In the genomic region with DNA sequence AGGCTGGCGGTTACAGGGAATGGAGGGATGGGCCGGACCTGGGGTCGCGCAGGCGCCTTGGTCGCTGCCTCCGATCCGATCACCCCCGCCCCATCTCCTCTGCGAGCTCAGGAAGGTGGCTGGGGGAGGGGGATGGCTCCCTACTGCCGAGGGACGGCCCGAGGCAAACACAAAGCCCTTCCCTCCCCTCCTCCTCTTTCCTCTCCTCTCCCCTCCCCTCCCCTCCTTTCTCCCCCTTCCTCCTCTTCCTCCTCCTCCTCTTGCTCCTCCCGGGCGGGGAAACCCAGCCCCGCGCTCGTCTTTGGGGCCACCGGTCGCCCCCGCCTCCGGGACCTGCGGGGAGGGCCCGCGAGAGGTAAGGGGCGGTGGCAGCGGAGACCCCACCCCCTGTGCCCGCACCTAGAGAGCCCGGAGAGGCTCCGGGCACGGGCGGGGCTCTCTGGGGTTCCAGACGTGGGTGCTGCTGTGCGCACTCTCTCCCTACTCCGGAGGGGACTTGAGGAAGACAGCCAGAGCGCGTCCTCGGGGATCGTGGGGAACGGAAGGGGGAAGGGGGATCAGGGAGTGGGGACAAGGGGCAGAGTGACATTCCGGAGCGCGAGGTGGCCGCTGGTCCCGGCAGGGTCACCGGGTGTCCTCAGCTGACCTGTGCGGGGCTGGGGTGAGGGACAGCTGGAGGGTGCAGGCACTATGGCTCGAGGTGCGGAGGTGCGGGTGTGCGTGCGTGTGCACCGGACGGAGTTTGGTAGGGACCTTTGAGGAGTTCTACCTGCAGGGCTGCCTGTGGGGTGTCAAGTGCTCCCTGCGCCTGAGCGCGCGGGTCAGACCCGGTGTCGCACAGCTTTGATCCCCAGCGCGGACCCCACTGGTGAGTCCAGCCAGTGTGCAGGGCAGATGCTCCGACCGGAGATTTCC, we compare ENCODE assay signal across 1 cellular context.
TF ChIP-seq lines count a peak whose summit lies in the region.

A gene with protein sequence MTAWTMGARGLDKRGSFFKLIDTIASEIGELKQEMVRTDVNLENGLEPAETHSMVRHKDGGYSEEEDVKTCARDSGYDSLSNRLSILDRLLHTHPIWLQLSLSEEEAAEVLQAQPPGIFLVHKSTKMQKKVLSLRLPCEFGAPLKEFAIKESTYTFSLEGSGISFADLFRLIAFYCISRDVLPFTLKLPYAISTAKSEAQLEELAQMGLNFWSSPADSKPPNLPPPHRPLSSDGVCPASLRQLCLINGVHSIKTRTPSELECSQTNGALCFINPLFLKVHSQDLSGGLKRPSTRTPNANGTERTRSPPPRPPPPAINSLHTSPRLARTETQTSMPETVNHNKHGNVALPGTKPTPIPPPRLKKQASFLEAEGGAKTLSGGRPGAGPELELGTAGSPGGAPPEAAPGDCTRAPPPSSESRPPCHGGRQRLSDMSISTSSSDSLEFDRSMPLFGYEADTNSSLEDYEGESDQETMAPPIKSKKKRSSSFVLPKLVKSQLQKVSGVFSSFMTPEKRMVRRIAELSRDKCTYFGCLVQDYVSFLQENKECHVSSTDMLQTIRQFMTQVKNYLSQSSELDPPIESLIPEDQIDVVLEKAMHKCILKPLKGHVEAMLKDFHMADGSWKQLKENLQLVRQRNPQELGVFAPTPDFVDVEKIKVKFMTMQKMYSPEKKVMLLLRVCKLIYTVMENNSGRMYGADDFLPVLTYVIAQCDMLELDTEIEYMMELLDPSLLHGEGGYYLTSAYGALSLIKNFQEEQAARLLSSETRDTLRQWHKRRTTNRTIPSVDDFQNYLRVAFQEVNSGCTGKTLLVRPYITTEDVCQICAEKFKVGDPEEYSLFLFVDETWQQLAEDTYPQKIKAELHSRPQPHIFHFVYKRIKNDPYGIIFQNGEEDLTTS (plus strand): TSS at position 286 of the 915 bp plus-strand sequence. CDS start 131,344 bp downstream, outside the sequence.

TF ChIP-seq in HepG2, 621 proteins besides CTCF, POLR2A, EP300 and RAD21 (continued from another document and continues in another):
- TF ChIP-seq, protein P1, sequence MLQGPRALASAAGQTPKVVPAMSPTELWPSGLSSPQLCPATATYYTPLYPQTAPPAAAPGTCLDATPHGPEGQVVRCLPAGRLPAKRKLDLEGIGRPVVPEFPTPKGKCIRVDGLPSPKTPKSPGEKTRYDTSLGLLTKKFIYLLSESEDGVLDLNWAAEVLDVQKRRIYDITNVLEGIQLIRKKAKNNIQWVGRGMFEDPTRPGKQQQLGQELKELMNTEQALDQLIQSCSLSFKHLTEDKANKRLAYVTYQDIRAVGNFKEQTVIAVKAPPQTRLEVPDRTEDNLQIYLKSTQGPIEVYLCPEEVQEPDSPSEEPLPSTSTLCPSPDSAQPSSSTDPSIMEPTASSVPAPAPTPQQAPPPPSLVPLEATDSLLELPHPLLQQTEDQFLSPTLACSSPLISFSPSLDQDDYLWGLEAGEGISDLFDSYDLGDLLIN (CRISPR knock-in tag; IDR thresholded peaks at IDR 0.05; ENCODE audit: borderline replicate concordance), result no peak
- no peak; the same call in 1 of the 2 replicates for TF ChIP-seq DNMT3B (CRISPR knock-in tag; conservative IDR thresholded peaks at IDR 0.05)
- no peak; the same call in 1 of the 2 replicates for TF ChIP-seq ZBTB42 (CRISPR knock-in tag; IDR thresholded peaks at IDR 0.05)
- TF ChIP-seq, protein P2, sequence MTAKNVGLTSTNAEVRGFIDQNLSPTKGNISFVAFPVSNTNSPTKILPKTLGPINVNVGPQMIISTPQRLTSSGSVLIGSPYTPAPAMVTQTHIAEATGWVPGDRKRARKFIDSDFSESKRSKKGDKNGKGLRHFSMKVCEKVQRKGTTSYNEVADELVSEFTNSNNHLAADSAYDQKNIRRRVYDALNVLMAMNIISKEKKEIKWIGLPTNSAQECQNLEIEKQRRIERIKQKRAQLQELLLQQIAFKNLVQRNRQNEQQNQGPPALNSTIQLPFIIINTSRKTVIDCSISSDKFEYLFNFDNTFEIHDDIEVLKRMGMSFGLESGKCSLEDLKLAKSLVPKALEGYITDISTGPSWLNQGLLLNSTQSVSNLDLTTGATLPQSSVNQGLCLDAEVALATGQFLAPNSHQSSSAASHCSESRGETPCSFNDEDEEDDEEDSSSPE (CRISPR knock-in tag; IDR thresholded peaks at IDR 0.05), result no peak
- TF ChIP-seq, protein P3, sequence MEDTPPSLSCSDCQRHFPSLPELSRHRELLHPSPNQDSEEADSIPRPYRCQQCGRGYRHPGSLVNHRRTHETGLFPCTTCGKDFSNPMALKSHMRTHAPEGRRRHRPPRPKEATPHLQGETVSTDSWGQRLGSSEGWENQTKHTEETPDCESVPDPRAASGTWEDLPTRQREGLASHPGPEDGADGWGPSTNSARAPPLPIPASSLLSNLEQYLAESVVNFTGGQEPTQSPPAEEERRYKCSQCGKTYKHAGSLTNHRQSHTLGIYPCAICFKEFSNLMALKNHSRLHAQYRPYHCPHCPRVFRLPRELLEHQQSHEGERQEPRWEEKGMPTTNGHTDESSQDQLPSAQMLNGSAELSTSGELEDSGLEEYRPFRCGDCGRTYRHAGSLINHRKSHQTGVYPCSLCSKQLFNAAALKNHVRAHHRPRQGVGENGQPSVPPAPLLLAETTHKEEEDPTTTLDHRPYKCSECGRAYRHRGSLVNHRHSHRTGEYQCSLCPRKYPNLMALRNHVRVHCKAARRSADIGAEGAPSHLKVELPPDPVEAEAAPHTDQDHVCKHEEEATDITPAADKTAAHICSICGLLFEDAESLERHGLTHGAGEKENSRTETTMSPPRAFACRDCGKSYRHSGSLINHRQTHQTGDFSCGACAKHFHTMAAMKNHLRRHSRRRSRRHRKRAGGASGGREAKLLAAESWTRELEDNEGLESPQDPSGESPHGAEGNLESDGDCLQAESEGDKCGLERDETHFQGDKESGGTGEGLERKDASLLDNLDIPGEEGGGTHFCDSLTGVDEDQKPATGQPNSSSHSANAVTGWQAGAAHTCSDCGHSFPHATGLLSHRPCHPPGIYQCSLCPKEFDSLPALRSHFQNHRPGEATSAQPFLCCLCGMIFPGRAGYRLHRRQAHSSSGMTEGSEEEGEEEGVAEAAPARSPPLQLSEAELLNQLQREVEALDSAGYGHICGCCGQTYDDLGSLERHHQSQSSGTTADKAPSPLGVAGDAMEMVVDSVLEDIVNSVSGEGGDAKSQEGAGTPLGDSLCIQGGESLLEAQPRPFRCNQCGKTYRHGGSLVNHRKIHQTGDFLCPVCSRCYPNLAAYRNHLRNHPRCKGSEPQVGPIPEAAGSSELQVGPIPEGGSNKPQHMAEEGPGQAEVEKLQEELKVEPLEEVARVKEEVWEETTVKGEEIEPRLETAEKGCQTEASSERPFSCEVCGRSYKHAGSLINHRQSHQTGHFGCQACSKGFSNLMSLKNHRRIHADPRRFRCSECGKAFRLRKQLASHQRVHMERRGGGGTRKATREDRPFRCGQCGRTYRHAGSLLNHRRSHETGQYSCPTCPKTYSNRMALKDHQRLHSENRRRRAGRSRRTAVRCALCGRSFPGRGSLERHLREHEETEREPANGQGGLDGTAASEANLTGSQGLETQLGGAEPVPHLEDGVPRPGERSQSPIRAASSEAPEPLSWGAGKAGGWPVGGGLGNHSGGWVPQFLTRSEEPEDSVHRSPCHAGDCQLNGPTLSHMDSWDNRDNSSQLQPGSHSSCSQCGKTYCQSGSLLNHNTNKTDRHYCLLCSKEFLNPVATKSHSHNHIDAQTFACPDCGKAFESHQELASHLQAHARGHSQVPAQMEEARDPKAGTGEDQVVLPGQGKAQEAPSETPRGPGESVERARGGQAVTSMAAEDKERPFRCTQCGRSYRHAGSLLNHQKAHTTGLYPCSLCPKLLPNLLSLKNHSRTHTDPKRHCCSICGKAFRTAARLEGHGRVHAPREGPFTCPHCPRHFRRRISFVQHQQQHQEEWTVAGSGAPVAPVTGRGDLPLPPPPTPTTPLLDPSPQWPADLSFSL (CRISPR knock-in tag; IDR thresholded peaks at IDR 0.05), result 0 out of 2 replicates have a peak, but pooled peaks have one; percentile 24
- no peak for TF ChIP-seq TEAD3 (CRISPR knock-in tag; optimal IDR thresholded peaks at IDR 0.05; ENCODE audit: borderline replicate concordance)
- TF ChIP-seq IRX3 (CRISPR knock-in tag; IDR thresholded peaks at IDR 0.05; ENCODE audit: borderline replicate concordance, low read depth), result 0 out of 2 replicates have a peak, but pooled peaks have one; percentile 17
- no peak for TF ChIP-seq MIER2 (CRISPR knock-in tag; IDR thresholded peaks at IDR 0.05)
- no peak for TF ChIP-seq ZNF564 (CRISPR knock-in tag; IDR thresholded peaks at IDR 0.05)
- TF ChIP-seq MED1 (CRISPR knock-in tag; IDR thresholded peaks at IDR 0.05), result no peak
- no peak for TF ChIP-seq ZNF768 (CRISPR knock-in tag; IDR thresholded peaks at IDR 0.05)
- no peak; the same call in 1 of the 2 replicates for TF ChIP-seq TBX2 (CRISPR knock-in tag; IDR thresholded peaks at IDR 0.05; ENCODE audit: borderline replicate concordance)
- TF ChIP-seq ZFP82 (CRISPR knock-in tag; IDR thresholded peaks at IDR 0.05; ENCODE audit: borderline replicate concordance), result no peak
- no peak; the same call in 1 of the 2 replicates for TF ChIP-seq ZNF451 (CRISPR knock-in tag; IDR thresholded peaks at IDR 0.05)
- TF ChIP-seq FOXJ3 (CRISPR knock-in tag; IDR thresholded peaks at IDR 0.05; ENCODE audit: borderline replicate concordance), result no peak
- no peak for TF ChIP-seq NFRKB (IDR thresholded peaks at IDR 0.05)
- peak; percentile 18; the same call in 1 of the 2 replicates for TF ChIP-seq KMT2B (CRISPR knock-in tag; IDR thresholded peaks at IDR 0.05)
- TF ChIP-seq ZNF431 (CRISPR knock-in tag; IDR thresholded peaks at IDR 0.05; ENCODE audit: borderline replicate concordance, low read depth), result no peak; the same call in 1 of the 2 replicates
- no peak for TF ChIP-seq FOSL1 (CRISPR knock-in tag; IDR thresholded peaks at IDR 0.05; ENCODE audit: borderline replicate concordance)
- TF ChIP-seq MED8 (CRISPR knock-in tag; IDR thresholded peaks at IDR 0.05; ENCODE audit: insufficient replicate concordance), result no peak
- TF ChIP-seq ZFYVE20 (CRISPR knock-in tag; IDR thresholded peaks at IDR 0.05; ENCODE audit: borderline replicate concordance, low read depth), result 0 out of 2 replicates have a peak, but pooled peaks have one; percentile 13
- no peak for TF ChIP-seq SP4 (CRISPR knock-in tag; IDR thresholded peaks at IDR 0.05)
- TF ChIP-seq ZNF207 (IDR thresholded peaks at IDR 0.05; ENCODE audit: borderline replicate concordance), result no peak
- no peak for TF ChIP-seq ZNF605 (CRISPR knock-in tag; IDR thresholded peaks at IDR 0.05)
- TF ChIP-seq CENPX (CRISPR knock-in tag; IDR thresholded peaks at IDR 0.05), result no peak
- TF ChIP-seq GTF2F1 (IDR thresholded peaks at IDR 0.05; ENCODE audit: low read length), result no peak
- no peak; the same call in 1 of the 2 replicates for TF ChIP-seq ZNF556 (CRISPR knock-in tag; IDR thresholded peaks at IDR 0.05; ENCODE audit: borderline replicate concordance)
- TF ChIP-seq FLYWCH1 (CRISPR knock-in tag; IDR thresholded peaks at IDR 0.05), result no peak
- no peak for TF ChIP-seq CBX5 (CRISPR knock-in tag; IDR thresholded peaks at IDR 0.05; ENCODE audit: borderline replicate concordance)
- TF ChIP-seq CREB1 (IDR thresholded peaks at IDR 0.05), result no peak
- no peak for TF ChIP-seq CREB1 (CRISPR knock-in tag; IDR thresholded peaks at IDR 0.05)
- TF ChIP-seq, protein P4, sequence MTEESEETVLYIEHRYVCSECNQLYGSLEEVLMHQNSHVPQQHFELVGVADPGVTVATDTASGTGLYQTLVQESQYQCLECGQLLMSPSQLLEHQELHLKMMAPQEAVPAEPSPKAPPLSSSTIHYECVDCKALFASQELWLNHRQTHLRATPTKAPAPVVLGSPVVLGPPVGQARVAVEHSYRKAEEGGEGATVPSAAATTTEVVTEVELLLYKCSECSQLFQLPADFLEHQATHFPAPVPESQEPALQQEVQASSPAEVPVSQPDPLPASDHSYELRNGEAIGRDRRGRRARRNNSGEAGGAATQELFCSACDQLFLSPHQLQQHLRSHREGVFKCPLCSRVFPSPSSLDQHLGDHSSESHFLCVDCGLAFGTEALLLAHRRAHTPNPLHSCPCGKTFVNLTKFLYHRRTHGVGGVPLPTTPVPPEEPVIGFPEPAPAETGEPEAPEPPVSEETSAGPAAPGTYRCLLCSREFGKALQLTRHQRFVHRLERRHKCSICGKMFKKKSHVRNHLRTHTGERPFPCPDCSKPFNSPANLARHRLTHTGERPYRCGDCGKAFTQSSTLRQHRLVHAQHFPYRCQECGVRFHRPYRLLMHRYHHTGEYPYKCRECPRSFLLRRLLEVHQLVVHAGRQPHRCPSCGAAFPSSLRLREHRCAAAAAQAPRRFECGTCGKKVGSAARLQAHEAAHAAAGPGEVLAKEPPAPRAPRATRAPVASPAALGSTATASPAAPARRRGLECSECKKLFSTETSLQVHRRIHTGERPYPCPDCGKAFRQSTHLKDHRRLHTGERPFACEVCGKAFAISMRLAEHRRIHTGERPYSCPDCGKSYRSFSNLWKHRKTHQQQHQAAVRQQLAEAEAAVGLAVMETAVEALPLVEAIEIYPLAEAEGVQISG (CRISPR knock-in tag; IDR thresholded peaks at IDR 0.05), result no peak; the same call in 1 of the 2 replicates
- TF ChIP-seq ZZZ3 (CRISPR knock-in tag; IDR thresholded peaks at IDR 0.05; ENCODE audit: borderline replicate concordance), result no peak
- TF ChIP-seq, protein P5, sequence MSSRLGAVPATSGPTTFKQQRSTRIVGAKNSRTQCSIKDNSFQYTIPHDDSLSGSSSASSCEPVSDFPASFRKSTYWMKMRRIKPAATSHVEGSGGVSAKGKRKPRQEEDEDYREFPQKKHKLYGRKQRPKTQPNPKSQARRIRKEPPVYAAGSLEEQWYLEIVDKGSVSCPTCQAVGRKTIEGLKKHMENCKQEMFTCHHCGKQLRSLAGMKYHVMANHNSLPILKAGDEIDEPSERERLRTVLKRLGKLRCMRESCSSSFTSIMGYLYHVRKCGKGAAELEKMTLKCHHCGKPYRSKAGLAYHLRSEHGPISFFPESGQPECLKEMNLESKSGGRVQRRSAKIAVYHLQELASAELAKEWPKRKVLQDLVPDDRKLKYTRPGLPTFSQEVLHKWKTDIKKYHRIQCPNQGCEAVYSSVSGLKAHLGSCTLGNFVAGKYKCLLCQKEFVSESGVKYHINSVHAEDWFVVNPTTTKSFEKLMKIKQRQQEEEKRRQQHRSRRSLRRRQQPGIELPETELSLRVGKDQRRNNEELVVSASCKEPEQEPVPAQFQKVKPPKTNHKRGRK (CRISPR knock-in tag; IDR thresholded peaks at IDR 0.05), result no peak
- 0 out of 2 replicates have a peak, but pooled peaks have one; percentile 17 for TF ChIP-seq ZMYM2 (CRISPR knock-in tag; IDR thresholded peaks at IDR 0.05)
- TF ChIP-seq, protein P6, sequence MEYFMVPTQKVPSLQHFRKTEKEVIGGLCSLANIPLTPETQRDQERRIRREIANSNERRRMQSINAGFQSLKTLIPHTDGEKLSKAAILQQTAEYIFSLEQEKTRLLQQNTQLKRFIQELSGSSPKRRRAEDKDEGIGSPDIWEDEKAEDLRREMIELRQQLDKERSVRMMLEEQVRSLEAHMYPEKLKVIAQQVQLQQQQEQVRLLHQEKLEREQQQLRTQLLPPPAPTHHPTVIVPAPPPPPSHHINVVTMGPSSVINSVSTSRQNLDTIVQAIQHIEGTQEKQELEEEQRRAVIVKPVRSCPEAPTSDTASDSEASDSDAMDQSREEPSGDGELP (IDR thresholded peaks at IDR 0.05; ENCODE audit: borderline replicate concordance, low read depth), result 0 out of 2 replicates have a peak, but pooled peaks have one; percentile 48
- no peak; the same call in 1 of the 2 replicates for TF ChIP-seq ZNF501 (CRISPR knock-in tag; IDR thresholded peaks at IDR 0.05)
- no peak for TF ChIP-seq CEBPB (IDR thresholded peaks at IDR 0.05; ENCODE audit: borderline replicate concordance, low read depth, low read length)
- TF ChIP-seq PHF21A (CRISPR knock-in tag; IDR thresholded peaks at IDR 0.05), result no peak; the same call in 1 of the 2 replicates
- TF ChIP-seq CBX1 (IDR thresholded peaks at IDR 0.05; ENCODE audit: low read depth), result no peak
